11 cellular contexts compared by ENCODE assay signal in the genomic region with DNA sequence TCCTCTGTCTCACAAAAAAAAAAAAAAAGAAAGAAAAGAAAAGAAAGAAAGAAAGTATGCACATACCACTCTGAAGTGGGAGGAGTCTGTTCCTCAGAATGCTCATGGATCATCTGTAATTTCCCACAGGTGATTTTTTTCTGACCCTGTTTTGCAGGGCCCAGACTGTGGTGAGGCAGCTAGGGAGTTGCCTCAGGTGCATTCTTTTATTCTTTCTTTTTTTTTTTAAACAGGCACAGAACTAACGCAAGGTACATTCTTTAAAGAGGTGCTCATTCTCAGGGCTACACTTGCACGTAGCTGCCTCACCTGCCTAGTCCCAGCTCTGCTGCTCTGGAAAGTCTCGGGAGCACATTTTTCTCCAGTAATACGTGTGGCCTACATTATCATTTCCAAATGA. TPM values are rescaled to one million over a fixed set of nuclear protein-coding genes. Genes with fewer than 3 reads are reported as not detected.
"Had no signal": no experiment of that assay in that cellular context is flagged by ENCODE, and none has a peak within 500 bp of the region (broad histone marks: within the 10 kb centered on the region; RNA-seq: fewer than 3 reads in every experiment).

No MANE protein-coding gene starts in this region.

RNA-seq across cellular contexts. Expression of a gene that starts 36.6 kb away (rescaled TPM):
- total RNA-seq: fibroblast of lung; kidney epithelial cell; naive thymus-derived CD8-positive, alpha-beta T cell; osteoblast had no signal
- polyA plus RNA-seq: cardiac muscle cell, heart right ventricle, immature natural killer cell, neural cell, psoas muscle had no signal

RNA-seq across cellular contexts. Expression of a gene that starts 47.0 kb away (rescaled TPM):
- total RNA-seq: cardiac muscle cell; gastrocnemius medialis; kidney epithelial cell; naive thymus-derived CD8-positive, alpha-beta T cell had no signal
- polyA plus RNA-seq: esophagus, heart right ventricle, immature natural killer cell, neural cell had no signal
